ENCODE assay signal across 18 cellular contexts in the genomic region with DNA sequence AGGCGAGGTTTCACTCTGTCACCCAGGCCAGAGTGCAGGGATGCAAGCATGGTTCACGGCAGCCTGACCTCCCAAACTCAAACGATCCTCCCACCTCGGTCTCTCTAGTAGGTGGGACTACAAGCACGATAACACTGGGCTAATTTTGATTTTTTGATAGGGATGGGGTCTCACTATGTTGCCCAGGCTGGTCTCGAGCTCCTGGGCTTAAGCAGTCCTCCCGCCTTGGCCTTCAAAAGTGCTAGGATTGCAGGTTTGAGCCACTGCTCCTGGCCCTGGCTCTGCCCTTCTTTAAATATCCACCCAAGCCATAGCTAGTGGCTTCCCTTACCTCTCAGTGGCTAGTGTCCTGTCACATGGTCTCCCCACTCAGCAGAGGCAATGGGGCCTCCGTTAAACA. TPM values are rescaled to one million over a fixed set of nuclear protein-coding genes. Genes with fewer than 3 reads are reported as not detected.
DNase-seq lines count a peak whose midpoint lies in the region; ATAC-seq and TF ChIP-seq lines count a peak whose summit lies in the region.
"Had no signal": no experiment of that assay in that cellular context is flagged by ENCODE, and none has a peak within 500 bp of the region (broad histone marks: within the 10 kb centered on the region; RNA-seq: fewer than 3 reads in every experiment).

No MANE protein-coding gene starts in this region.

- H3K9me3 Mint-ChIP-seq in GM23338 (no peaks in the 10 kb centered on the region), endodermal cell (no peaks in the 10 kb centered on the region), neural progenitor cell (no peaks in the 10 kb centered on the region)
- H3K9me3 Mint-ChIP-seq: CD4-positive, alpha-beta T cell; HFFc6 had no signal

- H3K27me3 ChIP-seq in GM23338 (ENCODE audit: insufficient read depth) (no peaks in the 10 kb centered on the region), HUES48 (ENCODE audit: control insufficient read depth, insufficient read depth, low read length) (no peaks in the 10 kb centered on the region), endodermal cell (ENCODE audit: control insufficient read depth, insufficient read depth, low read length, poor library complexity, severe bottlenecking) (no peaks in the 10 kb centered on the region), neural progenitor cell (no peaks in the 10 kb centered on the region)

- H3K9ac ChIP-seq in HUES48 (ENCODE audit: low read depth, low read length) (no peak overlapping the region), endodermal cell (ENCODE audit: extremely low read depth, low read length, poor library complexity, severe bottlenecking) (no peak overlapping the region), neural progenitor cell (no peak overlapping the region)

- peaks cover 33% of the 10 kb centered on the region for H3K36me3 ChIP-seq in GM23338 (ENCODE audit: insufficient read depth)
- H3K36me3 ChIP-seq in HUES48 (ENCODE audit: control insufficient read depth, insufficient read depth, low read length): peaks cover 83% of the 10 kb centered on the region
- H3K36me3 ChIP-seq in endodermal cell (ENCODE audit: control insufficient read depth, insufficient read depth, low read length): peaks cover 96% of the 10 kb centered on the region
- H3K36me3 ChIP-seq in neural progenitor cell: peaks cover 18% of the 10 kb centered on the region

- H3K27ac Mint-ChIP-seq in GM23338 (peak overlapping the region; percentile 92), endodermal cell (peak overlapping the region; percentile 58), neural progenitor cell (no peak overlapping the region)
- H3K27ac Mint-ChIP-seq: CD4-positive, alpha-beta T cell; HFFc6 had no signal

- H3K36me3 Mint-ChIP-seq in GM23338 (ENCODE audit: low read depth) (peaks cover 91% of the 10 kb centered on the region), endodermal cell (ENCODE audit: low read depth) (peaks cover 87% of the 10 kb centered on the region), neural progenitor cell (peaks cover 31% of the 10 kb centered on the region)

- H3K4me3 Mint-ChIP-seq in GM23338 (no peak overlapping the region), endodermal cell (no peak overlapping the region), neural progenitor cell (no peak overlapping the region)
- H3K4me3 Mint-ChIP-seq: CD4-positive, alpha-beta T cell; HFFc6 had no signal

- H3K4me3 ChIP-seq in GM23338 (no peak overlapping the region), HUES48 (ENCODE audit: low read depth, low read length) (no peak overlapping the region), endodermal cell (ENCODE audit: low read length) (no peak overlapping the region), neural progenitor cell (no peak overlapping the region)
- H3K4me3 ChIP-seq: A549, K562 had no signal

- WGBS in endodermal cell (ENCODE audit: insufficient coverage in 1 of 2, insufficient read length in 1 of 2), 2 experiments: 89 to 97% methylated on average over 6 to 8 of the region's 8 CpGs

- H3F3A ChIP-seq in GM23338 (replicated peaks; ENCODE audit: low read depth) (peaks cover 15% of the 10 kb centered on the region), neural progenitor cell (ENCODE audit: low read depth) (peaks cover 36% of the 10 kb centered on the region)

- DNase-seq in GM23338 (ENCODE audit: low spot score): no peak
- DNase-seq in endodermal cell: no peak
- no peak for DNase-seq in neural progenitor cell (ENCODE audit: low spot score)
- no peak for DNase-seq in kidney tubule cell (ENCODE audit: low spot score)
- no peak for DNase-seq in stimulated activated CD4-positive, alpha-beta T cell treated with anti-CD3 and anti-CD28 coated beads, Interleukin-2, amount 100 ng/mL, for 48 hours
- no peak for DNase-seq in Kasumi-1 (lab: John Stamatoyannopoulos, UW)
- DNase-seq: AML-193; Caco-2; CD4-positive, alpha-beta T cell; GOT3; HCEC 1CT; HFFc6; IMR-90 had no signal

- TF ChIP-seq CTCF in GM23338 (conservative IDR thresholded peaks at IDR 0.05; ENCODE audit: low read depth in 2 of 2): no peak
- no peak for TF ChIP-seq CTCF in endodermal cell (conservative IDR thresholded peaks at IDR 0.05)
- no peak for TF ChIP-seq CTCF in neural progenitor cell (IDR thresholded peaks at IDR 0.05)

- H4K20me1 ChIP-seq in GM23338 (replicated peaks; ENCODE audit: insufficient read depth): no peaks in the 10 kb centered on the region
- H4K20me1 ChIP-seq in neural progenitor cell (ENCODE audit: low read depth): peaks cover 11% of the 10 kb centered on the region

- no peaks in the 10 kb centered on the region for H3K9me3 ChIP-seq in HUES48 (ENCODE audit: control insufficient read depth, insufficient read depth, low read length)
- no peaks in the 10 kb centered on the region for H3K9me3 ChIP-seq in endodermal cell (ENCODE audit: control insufficient read depth, low read length)
- no peaks in the 10 kb centered on the region for H3K9me3 ChIP-seq in neural progenitor cell (ENCODE audit: low read depth)
- H3K9me3 ChIP-seq: A549, Caco-2 had no signal

- H3K79me2 ChIP-seq in GM23338 (replicated peaks; ENCODE audit: insufficient read depth) (peaks cover 46% of the 10 kb centered on the region), neural progenitor cell (ENCODE audit: low read depth) (peaks cover 19% of the 10 kb centered on the region)

- H3K27me3 Mint-ChIP-seq in GM23338 (ENCODE audit: insufficient read depth, low read depth, poor library complexity) (peaks cover 6% of the 10 kb centered on the region), endodermal cell (ENCODE audit: insufficient read depth) (no peaks in the 10 kb centered on the region), neural progenitor cell (ENCODE audit: insufficient read depth, low read depth) (peaks cover 4% of the 10 kb centered on the region)
- H3K27me3 Mint-ChIP-seq: CD4-positive, alpha-beta T cell had no signal

- H2AFZ ChIP-seq in GM23338 (no peak overlapping the region), neural progenitor cell (replicated peaks) (no peak overlapping the region)

- H3K4me1 ChIP-seq in GM23338 (ENCODE audit: insufficient read depth): peaks cover 35% of the 10 kb centered on the region
- peaks cover 39% of the 10 kb centered on the region for H3K4me1 ChIP-seq in HUES48 (ENCODE audit: control insufficient read depth, insufficient read depth, low read length)
- peaks cover 6% of the 10 kb centered on the region for H3K4me1 ChIP-seq in endodermal cell (ENCODE audit: control insufficient read depth, insufficient read depth, low read length)
- H3K4me1 ChIP-seq in neural progenitor cell: peaks cover 27% of the 10 kb centered on the region
- H3K4me1 ChIP-seq: A549, Caco-2 had no signal

- H3K27ac ChIP-seq in GM23338 (ENCODE audit: low read depth) (peak overlapping the region; percentile 40), HUES48 (ENCODE audit: low read depth, low read length) (peak overlapping the region; percentile 81), endodermal cell (ENCODE audit: low read depth, low read length) (no peak overlapping the region), neural progenitor cell (peak overlapping the region; percentile 84)
- H3K27ac ChIP-seq: 22Rv1, A549, C4-2B had no signal

- peaks cover 50% of the 10 kb centered on the region for H3K4me1 Mint-ChIP-seq in GM23338
- peaks cover 31% of the 10 kb centered on the region for H3K4me1 Mint-ChIP-seq in endodermal cell
- H3K4me1 Mint-ChIP-seq in neural progenitor cell: peaks cover 1% of the 10 kb centered on the region

- H3K4me2 ChIP-seq in GM23338 (0 out of 2 replicates have a peak overlapping the region, but pooled peaks have one; percentile 36), neural progenitor cell (no peak overlapping the region)
- H3K4me2 ChIP-seq: A549 had no signal

- ATAC-seq in GM23338: no peak
- ATAC-seq: A549, K562 had no signal

- no peaks in the 10 kb centered on the region for H3K9me2 ChIP-seq in GM23338 (ENCODE audit: insufficient read depth)

TF ChIP-seq in GM23338, 12 proteins besides CTCF, POLR2A, EP300 and RAD21 (continues in another document):
- TF ChIP-seq REST (IDR thresholded peaks at IDR 0.05; ENCODE audit: unreplicated experiment): no peak
- TF ChIP-seq STAT1 (IDR thresholded peaks at IDR 0.05; ENCODE audit: unreplicated experiment): no peak
- TF ChIP-seq ZNF114 (CRISPR knock-in tag; IDR thresholded peaks at IDR 0.05): no peak
- no peak for TF ChIP-seq EZH2 (IDR thresholded peaks at IDR 0.05; ENCODE audit: low read depth, unreplicated experiment)
- TF ChIP-seq ZNF331 (CRISPR knock-in tag; IDR thresholded peaks at IDR 0.05; ENCODE audit: low read depth): no peak
- TF ChIP-seq JUNB (IDR thresholded peaks at IDR 0.05; ENCODE audit: unreplicated experiment): no peak
- TF ChIP-seq CREB1 (CRISPR knock-in tag; IDR thresholded peaks at IDR 0.05; ENCODE audit: low read depth): no peak

RNA-seq across cellular contexts. Expression of gene SFSWAP, which starts 17.8 kb away (rescaled TPM):
- total RNA-seq in GM23338 (2014; rRNA removed; shearing (Covaris generic)): 36.2 and 41.0 TPM in 2 replicates
- polyA plus RNA-seq in GM23338 (2016; fragmentation: Nextera tagmentation; extraction: Ambion mirVana): 49.0 and 49.8 TPM in 2 replicates
- total RNA-seq in endodermal cell (10 to 100 TPM; 50.0 to 52.3 TPM), neural progenitor cell (ENCODE audit: low replicate concordance) (37.0 and 42.3 TPM in 2 replicates)
- 50.9 TPM for polyA plus RNA-seq in endodermal cell (2013, experiment 1 of 2)
- 45.1 TPM for polyA plus RNA-seq in endodermal cell (2013, experiment 2 of 2)
